In the genomic region with DNA sequence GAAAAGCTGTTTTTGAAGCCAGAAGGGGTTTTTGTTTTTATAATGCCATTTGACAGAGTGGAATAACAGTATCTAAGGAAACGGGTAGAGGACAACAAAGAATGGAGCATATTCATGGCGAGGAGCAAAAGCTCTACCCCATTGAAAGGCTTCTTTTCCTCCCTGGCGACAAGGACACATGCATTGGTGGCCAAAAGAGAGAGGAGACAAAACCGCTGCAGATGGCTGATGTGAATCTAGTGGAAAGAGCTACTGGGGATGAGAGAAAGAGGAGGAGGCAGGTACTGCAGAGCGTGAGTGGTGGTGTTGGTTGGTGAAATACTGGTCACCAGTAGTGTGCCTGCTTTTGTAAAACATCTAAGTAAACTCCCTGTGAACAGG, we compare ENCODE assay signal across 8 cellular contexts. TPM values are rescaled to one million over a fixed set of nuclear protein-coding genes. Genes with fewer than 3 reads are reported as not detected.
DNase-seq lines count a peak whose midpoint lies in the region; ATAC-seq, FAIRE-seq and TF ChIP-seq lines count a peak whose summit lies in the region.

No MANE protein-coding gene starts in this region.

- no peaks in the 10 kb centered on the region for H3K27me3 Mint-ChIP-seq in activated CD8-positive, alpha-beta memory T cell treated with anti-CD3 and anti-CD28 coated beads, Interleukin-2, amount 10 ng/mL, durations not matched to agents 7 days and 5 days
- no peaks in the 10 kb centered on the region for H3K27me3 Mint-ChIP-seq in natural killer cell treated with Interleukin-12 subunit alpha and Interleukin-12 subunit beta and Interleukin-15 and Interleukin-18, amount 100 ng/mL, for 72 hours

- no peak for TF ChIP-seq CTCF in esophagus muscularis mucosa (IDR thresholded peaks at IDR 0.05)
- TF ChIP-seq CTCF in D721Med (IDR thresholded peaks at IDR 0.05; ENCODE audit: insufficient read depth, missing control alignments), result no peak

- no peak for TF ChIP-seq POLR2A in esophagus muscularis mucosa (IDR thresholded peaks at IDR 0.05; ENCODE audit: low read depth)

- H3K27ac Mint-ChIP-seq in activated CD8-positive, alpha-beta memory T cell treated with anti-CD3 and anti-CD28 coated beads, Interleukin-2, amount 10 ng/mL, durations not matched to agents 7 days and 5 days, result peak overlapping the region; percentile 79
- H3K27ac Mint-ChIP-seq in natural killer cell treated with Interleukin-12 subunit alpha and Interleukin-12 subunit beta and Interleukin-15 and Interleukin-18, amount 100 ng/mL, for 72 hours, result peak overlapping the region; percentile 71 to 95

- no peaks in the 10 kb centered on the region for H3K27me3 ChIP-seq in esophagus muscularis mucosa

- CTCF ChIA-PET in activated CD8-positive, alpha-beta memory T cell treated with anti-CD3 and anti-CD28 coated beads, Interleukin-2, amount 10 ng/mL, durations not matched to agents 7 days and 5 days (lab: Charles Lee), result interaction anchor here (1.0 to 2.1 kb wide), 2 partner anchors 14 to 30 kb away, joined by 5 to 11 read pairs; no protein-coding TSS in a partner anchor

- 17% methylated on average over 5 of the region's 5 CpGs for WGBS in esophagus muscularis mucosa

- H3K4me3 Mint-ChIP-seq in activated CD8-positive, alpha-beta memory T cell treated with anti-CD3 and anti-CD28 coated beads, Interleukin-2, amount 10 ng/mL, durations not matched to agents 7 days and 5 days, result peak overlapping the region; percentile 90
- peak overlapping the region; percentile 96 for H3K4me3 Mint-ChIP-seq in natural killer cell treated with Interleukin-12 subunit alpha and Interleukin-12 subunit beta and Interleukin-15 and Interleukin-18, amount 100 ng/mL, for 72 hours

- H3K4me1 ChIP-seq in esophagus muscularis mucosa, result peaks cover 12 to 82% (median 52%) of the 10 kb centered on the region in 4 donors

- FAIRE-seq in D721Med (lab: Jason Lieb, UNC), result no peak

- peak overlapping the region; percentile 74 to 82 (median 76) for H3K27ac ChIP-seq in esophagus muscularis mucosa (replicated peaks in 1 of 4)

- DNase-seq in activated CD8-positive, alpha-beta memory T cell treated with anti-CD3 and anti-CD28 coated beads, Interleukin-2, amount 10 ng/mL, durations not matched to agents 7 days and 5 days, result no peak
- no peak for DNase-seq in activated CD8-positive, alpha-beta memory T cell treated with anti-CD3 and anti-CD28 coated beads, Interleukin-2, amount 50 U/mL, for 4 hours
- peak; percentile 46 for DNase-seq in SW480 (ENCODE audit: low spot score)
- no peak for DNase-seq in esophagus muscularis mucosa (ENCODE audit: extremely low spot score)
- DNase-seq in natural killer cell treated with Interleukin-12 subunit alpha and Interleukin-12 subunit beta and Interleukin-15 and Interleukin-18, amount 100 ng/mL, for 72 hours (ENCODE audit: low spot score), result no peak
- DNase-seq in D721Med (ENCODE audit: insufficient read length, low spot score), result no peak

- no peaks in the 10 kb centered on the region for H3K36me3 ChIP-seq in esophagus muscularis mucosa

- no peak for ATAC-seq in activated CD8-positive, alpha-beta memory T cell treated with anti-CD3 and anti-CD28 coated beads, Interleukin-2, amount 10 ng/mL, durations not matched to agents 7 days and 5 days
- ATAC-seq in HG03135 (IDR thresholded peaks at IDR 0.05; ENCODE audit: unreplicated experiment) (peak; percentile 33), HG03571 (IDR thresholded peaks at IDR 0.05; ENCODE audit: unreplicated experiment) (no peak)
- no peak for ATAC-seq in natural killer cell treated with Interleukin-12 subunit alpha and Interleukin-12 subunit beta and Interleukin-15 and Interleukin-18, amount 100 ng/mL, for 72 hours

- H3K36me3 Mint-ChIP-seq in activated CD8-positive, alpha-beta memory T cell treated with anti-CD3 and anti-CD28 coated beads, Interleukin-2, amount 10 ng/mL, durations not matched to agents 7 days and 5 days, result peaks cover 2% of the 10 kb centered on the region
- no peaks in the 10 kb centered on the region for H3K36me3 Mint-ChIP-seq in natural killer cell treated with Interleukin-12 subunit alpha and Interleukin-12 subunit beta and Interleukin-15 and Interleukin-18, amount 100 ng/mL, for 72 hours

- H3K4me3 ChIP-seq in esophagus muscularis mucosa, result peak overlapping the region; percentile 61 to 71 (median 66)

- H3K9me3 Mint-ChIP-seq in activated CD8-positive, alpha-beta memory T cell treated with anti-CD3 and anti-CD28 coated beads, Interleukin-2, amount 10 ng/mL, durations not matched to agents 7 days and 5 days (ENCODE audit: low read depth), result no peaks in the 10 kb centered on the region
- no peaks in the 10 kb centered on the region for H3K9me3 Mint-ChIP-seq in natural killer cell treated with Interleukin-12 subunit alpha and Interleukin-12 subunit beta and Interleukin-15 and Interleukin-18, amount 100 ng/mL, for 72 hours

- no peak for TF ChIP-seq EP300 in esophagus muscularis mucosa (IDR thresholded peaks at IDR 0.05)

- intact Hi-C loops in esophagus muscularis mucosa (cut with DNase I), result no loop called here

- H3K4me1 Mint-ChIP-seq in activated CD8-positive, alpha-beta memory T cell treated with anti-CD3 and anti-CD28 coated beads, Interleukin-2, amount 10 ng/mL, durations not matched to agents 7 days and 5 days, result peaks cover 17% of the 10 kb centered on the region
- peaks cover 18 to 31% of the 10 kb centered on the region in 2 donors for H3K4me1 Mint-ChIP-seq in natural killer cell treated with Interleukin-12 subunit alpha and Interleukin-12 subunit beta and Interleukin-15 and Interleukin-18, amount 100 ng/mL, for 72 hours (ENCODE audit: low read depth in 2 of 2)

- H3K9me3 ChIP-seq in esophagus muscularis mucosa, result no peaks in the 10 kb centered on the region

RNA-seq across cellular contexts. Expression of gene APC, which starts 0.5 kb away (rescaled TPM):
- total RNA-seq in activated CD8-positive, alpha-beta memory T cell treated with anti-CD3 and anti-CD28 coated beads, Interleukin-2, amount 10 ng/mL, durations not matched to agents 7 days and 5 days, result 10 to 100 TPM; 22.9 to 26.2 TPM
- total RNA-seq in esophagus muscularis mucosa, result 100 to 1,000 TPM; 106 to 166 (median 121) TPM
- 10 to 100 TPM; 31.8 to 38.5 TPM for total RNA-seq in natural killer cell treated with Interleukin-12 subunit alpha and Interleukin-12 subunit beta and Interleukin-15 and Interleukin-18, amount 100 ng/mL, for 72 hours
